19 cellular contexts compared by ENCODE assay signal in the genomic region with DNA sequence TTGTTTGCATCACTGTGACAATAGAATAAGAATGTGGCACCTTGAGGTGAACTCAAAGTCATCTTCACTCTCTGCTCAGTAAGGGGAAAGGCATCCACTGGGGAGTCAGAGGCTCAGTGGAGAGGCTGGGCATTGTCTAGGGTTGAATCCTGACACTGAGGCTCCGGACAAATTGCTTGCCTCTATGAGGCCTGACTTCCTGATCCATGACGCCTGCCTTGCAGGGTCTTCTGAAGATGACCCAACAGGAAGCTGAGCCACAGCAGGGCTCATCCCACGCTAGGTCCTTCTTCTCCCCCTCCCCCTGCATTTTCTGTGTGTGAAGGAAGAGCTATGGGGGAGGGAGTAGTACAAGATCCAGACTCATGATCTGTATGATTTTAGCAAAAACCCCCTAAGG.
DNase-seq lines count a peak whose midpoint lies in the region; ATAC-seq and TF ChIP-seq lines count a peak whose summit lies in the region.
"Had no signal": no experiment of that assay in that cellular context is flagged by ENCODE, and none has a peak within 500 bp of the region (broad histone marks: within the 10 kb centered on the region; RNA-seq: fewer than 3 reads in every experiment).

No MANE protein-coding gene starts in this region.

- H3K9me3 ChIP-seq in esophagus muscularis mucosa = no peaks in the 10 kb centered on the region
- no peaks in the 10 kb centered on the region for H3K9me3 ChIP-seq in PC-9 (ENCODE audit: insufficient read depth, low read depth)
- H3K9me3 ChIP-seq: breast epithelium had no signal

- whole genome bisulfite sequencing in esophagus muscularis mucosa = 62% methylated on average over 3 of the region's 3 CpGs

- CTCF ChIA-PET in PC-9 (lab: Charles Lee) = no interaction called here

- no peaks in the 10 kb centered on the region for H4K20me1 ChIP-seq in PC-9 (ENCODE audit: insufficient read depth)

- no peaks in the 10 kb centered on the region for H3K4me1 ChIP-seq in esophagus muscularis mucosa
- H3K4me1 ChIP-seq in PC-9 (replicated peaks; ENCODE audit: insufficient read depth) = peaks cover 11% of the 10 kb centered on the region; the same call in 1 of the 2 replicates
- H3K4me1 ChIP-seq: breast epithelium had no signal

- H3K27ac ChIP-seq in esophagus muscularis mucosa (replicated peaks in 1 of 4) (no peak overlapping the region), PC-9 (no peak overlapping the region)
- H3K27ac ChIP-seq: breast epithelium had no signal

- no peaks in the 10 kb centered on the region for H3K9me2 ChIP-seq in PC-9 (ENCODE audit: insufficient read depth)

- H3K79me2 ChIP-seq in PC-9 (ENCODE audit: low read depth) = no peaks in the 10 kb centered on the region

- BruUV-seq in PC-9 (replicated peaks; lab: Mats Ljungman, UMichigan) = no TSS peak

- H2AFZ ChIP-seq in PC-9 = no peak overlapping the region

- TF ChIP-seq EP300 in esophagus muscularis mucosa (IDR thresholded peaks at IDR 0.05) = no peak

- peaks cover 0 to 13% (median 0%) of the 10 kb centered on the region in 4 donors for H3K27me3 ChIP-seq in esophagus muscularis mucosa
- no peaks in the 10 kb centered on the region for H3K27me3 ChIP-seq in PC-9 (ENCODE audit: insufficient read depth, low read depth)
- H3K27me3 ChIP-seq: breast epithelium had no signal

- H3F3A ChIP-seq in PC-9 (ENCODE audit: insufficient read depth, low read depth) = no peaks in the 10 kb centered on the region

- POLR2A ChIA-PET in PC-9 (lab: Charles Lee; ENCODE audit: unreplicated experiment) = interaction anchor here (0.7 kb wide), 1 partner anchor 353 kb away, joined by 4 read pairs; no protein-coding TSS in a partner anchor

- no peak overlapping the region for H3K4me3 ChIP-seq in esophagus muscularis mucosa
- no peak overlapping the region for H3K4me3 ChIP-seq in skeletal muscle cell (ENCODE audit: low read depth, low read length)
- H3K4me3 ChIP-seq in PC-9 = no peak overlapping the region
- H3K4me3 ChIP-seq: breast epithelium, GM12878 had no signal

- H3K36me3 ChIP-seq in esophagus muscularis mucosa (no peaks in the 10 kb centered on the region), PC-9 (ENCODE audit: low read depth) (no peaks in the 10 kb centered on the region)
- H3K36me3 ChIP-seq: breast epithelium had no signal

- no peak overlapping the region for H3K4me2 ChIP-seq in PC-9

- DNase-seq in ELR (ENCODE audit: low read depth) (peak; percentile 75), esophagus muscularis mucosa (ENCODE audit: extremely low spot score) (peak; percentile 72), skeletal muscle cell (ENCODE audit: low read depth) (peak; percentile 47), PC-9 (no peak)
- DNase-seq in activated effector memory CD4-positive, alpha-beta T cell treated with anti-CD3 and anti-CD28 coated beads, Interleukin-2, amount 50 U/mL, for 16 hours = no peak
- DNase-seq: activated CD4-positive, alpha-beta T cell treated with anti-CD3 and anti-CD28 coated beads, Interleukin-2, amount 50 U/mL, for 4 hours; activated CD8-positive, alpha-beta memory T cell treated with anti-CD3 and anti-CD28 coated beads, Interleukin-2, amount 50 U/mL, for 4 hours; CD4-positive, alpha-beta T cell; cortex of kidney; GF-D8; NCI-H1105; NCI-H2081; NCI-H510A treated with DMSO at 0.1 percent for 48 hours; T-helper 2 cell had no signal

- intact Hi-C loops in esophagus muscularis mucosa (cut with DNase I) (no loop called here), PC-9 (cut with micrococcal nuclease; ENCODE audit: unreplicated experiment) (no loop called here)

- TF ChIP-seq POLR2A in esophagus muscularis mucosa (IDR thresholded peaks at IDR 0.05; ENCODE audit: low read depth) = no peak

- no peak for ATAC-seq in GM18868 (IDR thresholded peaks at IDR 0.05; ENCODE audit: unreplicated experiment)
- ATAC-seq: activated T-helper 17 cell treated with anti-CD3 and anti-CD28 coated beads, Interleukin-2, amount 50 U/mL, for 72 hours; GM12878 had no signal

- TF ChIP-seq CTCF in esophagus muscularis mucosa (IDR thresholded peaks at IDR 0.05) = no peak
- TF ChIP-seq CTCF in PC-9 (conservative IDR thresholded peaks at IDR 0.05) = no peak

TF ChIP-seq in PFSK-1, 5 proteins besides CTCF, POLR2A, EP300 and RAD21:
- no peak for TF ChIP-seq POLR2AphosphoS5 (IDR thresholded peaks at IDR 0.05; ENCODE audit: low read depth, low read length)
- peak; percentile 17 for TF ChIP-seq FOXP2 (optimal IDR thresholded peaks at IDR 0.05; ENCODE audit: borderline replicate concordance, extremely low read depth, extremely low read length, insufficient read depth)
TF ChIP-seq in PFSK-1: peak in this region for 1.

Comparison
In these comparisons a context has a peak if more than half of its experiments do, and no peak if none do; other contexts are left out.
1. DNase-seq: peak in ELR (single experiment), esophagus muscularis mucosa (single experiment) and skeletal muscle cell (single experiment); none in activated effector memory CD4-positive, alpha-beta T cell treated with anti-CD3 and anti-CD28 coated beads, Interleukin-2, amount 50 U/mL, for 16 hours (single experiment) and PC-9 (0 of 2).